Comparison of ENCODE assay signal across 19 cellular contexts in genomic region chr9:79257671-79258410, GRCh38.
DNase-seq lines count a peak whose midpoint lies in the region; FAIRE-seq and TF ChIP-seq lines count a peak whose summit lies in the region.
"Had no signal": no experiment of that assay in that cellular context is flagged by ENCODE, and none has a peak within 500 bp of the region (broad histone marks: within the 10 kb centered on the region; RNA-seq: fewer than 3 reads in every experiment).

No MANE protein-coding gene starts in this region.

- H3K4me3 ChIP-seq in keratinocyte (ENCODE audit: control insufficient read depth in 2 of 3, extremely low read depth in 1 of 3, insufficient read depth in 2 of 3, low read depth in 1 of 3, low read length in 3 of 3) (peak overlapping the region in 1 of 3 experiments; percentile 46), stomach smooth muscle (ENCODE audit: low read length in 2 of 2) (peak overlapping the region; percentile 56 to 59)
- H3K4me3 ChIP-seq: GM12878, mucosa of descending colon had no signal

- H3K9me3 ChIP-seq in keratinocyte (ENCODE audit: control insufficient read depth, low read depth, low read length) = no peaks in the 10 kb centered on the region
- H3K9me3 ChIP-seq in stomach smooth muscle (ENCODE audit: control insufficient read depth in 2 of 2, low read length in 2 of 2) = peaks cover 0 to 5% of the 10 kb centered on the region in 2 donors
- H3K9me3 ChIP-seq: mucosa of descending colon had no signal

- dilution Hi-C loops in keratinocyte (cut with MboI; ENCODE audit: extremely low pct_ligation_motif_present, low sequenced_read_pairs) = no loop called here

- in situ Hi-C loops in ACHN (cut with HindIII; ENCODE audit: low pct_ligation_motif_present, low pct_unique_long_range_greater_than_20kb, low sequenced_read_pairs) = no loop called here

- peak overlapping the region; percentile 74 for H3K4me2 ChIP-seq in keratinocyte (ENCODE audit: control insufficient read depth, extremely low read depth, insufficient read depth, low read depth, low read length)

- FAIRE-seq in keratinocyte (lab: Jason Lieb, UNC) = no peak
- FAIRE-seq: A204.1, GM12878, kidney had no signal

- H3K27me3 ChIP-seq in keratinocyte (ENCODE audit: control insufficient read depth, extremely low read depth, insufficient read depth, low read length) (peaks cover 23% of the 10 kb centered on the region), stomach smooth muscle (ENCODE audit: control insufficient read depth in 1 of 2, insufficient read depth in 2 of 2, low read length in 2 of 2) (peaks cover 12 to 21% of the 10 kb centered on the region in 2 donors)

- H3K79me2 ChIP-seq in keratinocyte (ENCODE audit: control insufficient read depth, insufficient read depth, low read length) = no peaks in the 10 kb centered on the region

- DNase-seq in NCI-H748 (lab: John Stamatoyannopoulos, UW; ENCODE audit: unreplicated experiment) = peak; percentile 55
- no peak for DNase-seq in NCI-H748 treated with DMSO at 0.1 percent for 48 hours (lab: John Stamatoyannopoulos, UW)
- DNase-seq in astrocyte of the hippocampus (ENCODE audit: low read depth, low spot score) = peak; percentile 69
- DNase-seq in keratinocyte (ENCODE audit: low read depth, low spot score) = no peak
- DNase-seq in NCI-H128 (lab: John Stamatoyannopoulos, UW; ENCODE audit: unreplicated experiment) = no peak
- no peak for DNase-seq in ACHN
- DNase-seq in epidermal melanocyte (ENCODE audit: insufficient read length, low spot score) = no peak
- DNase-seq: activated CD4-positive, alpha-beta T cell treated with anti-CD3 and anti-CD28 coated beads for 4 hours; activated naive CD8-positive, alpha-beta T cell treated with anti-CD3 and anti-CD28 coated beads for 36 hours; CD4-positive, alpha-beta memory T cell; H7; kidney; MM.1S; SIG-M5; stimulated activated naive CD8-positive, alpha-beta T cell treated with anti-CD3 and anti-CD28 coated beads, Interleukin-15, Interleukin-2, amounts not matched to agents 100 U/mL and 50 U/mL, for 24 hours had no signal

- no peaks in the 10 kb centered on the region for H3K9me1 ChIP-seq in keratinocyte (ENCODE audit: control insufficient read depth, extremely low read depth, insufficient read depth, low read length)

- peaks cover 5% of the 10 kb centered on the region for H3K4me1 ChIP-seq in keratinocyte (ENCODE audit: control insufficient read depth, extremely low read depth, insufficient read depth, low read length)
- peaks cover 11% of the 10 kb centered on the region for H3K4me1 ChIP-seq in stomach smooth muscle (ENCODE audit: control insufficient read depth, insufficient read depth, low read length)

- H3K9ac ChIP-seq in keratinocyte (ENCODE audit: control insufficient read depth, extremely low read depth, insufficient read depth, low read length) (no peak overlapping the region), stomach smooth muscle (ENCODE audit: low read length in 2 of 2) (no peak overlapping the region)

- H3K36me3 ChIP-seq in keratinocyte (ENCODE audit: control insufficient read depth in 2 of 2, extremely low read depth in 1 of 2, insufficient read depth in 2 of 2, low read length in 2 of 2) (no peaks in the 10 kb centered on the region), stomach smooth muscle (ENCODE audit: control insufficient read depth in 2 of 2, insufficient read depth in 2 of 2, low read length in 2 of 2) (no peaks in the 10 kb centered on the region)

- no peak for TF ChIP-seq CTCF in keratinocyte (optimal IDR thresholded peaks at IDR 0.05 in 1 of 3, IDR thresholded peaks at IDR 0.05 in 1 of 3, conservative IDR thresholded peaks at IDR 0.05 in 1 of 3; ENCODE audit: extremely low read depth in 1 of 3, insufficient read depth in 2 of 3, low read length in 3 of 3)

- H2AFZ ChIP-seq in keratinocyte (ENCODE audit: control insufficient read depth, low read length) = peak overlapping the region; percentile 31

- H3K27ac ChIP-seq in keratinocyte (ENCODE audit: control insufficient read depth, insufficient read depth, low read length) = no peak overlapping the region
- H3K27ac ChIP-seq in stomach smooth muscle (ENCODE audit: low read length) = no peak overlapping the region

- no peaks in the 10 kb centered on the region for H4K20me1 ChIP-seq in keratinocyte (ENCODE audit: control insufficient read depth, extremely low read depth, insufficient read depth, low read length)

Comparison
In these comparisons a context has a peak if more than half of its experiments do, and no peak if none do; other contexts are left out.
1. DNase-seq: peak in NCI-H748 (single experiment) and astrocyte of the hippocampus (single experiment); none in NCI-H748 treated with DMSO at 0.1 percent for 48 hours (single experiment), keratinocyte (single experiment), NCI-H128 (single experiment), ACHN (single experiment) and epidermal melanocyte (single experiment).